In the genomic region with DNA sequence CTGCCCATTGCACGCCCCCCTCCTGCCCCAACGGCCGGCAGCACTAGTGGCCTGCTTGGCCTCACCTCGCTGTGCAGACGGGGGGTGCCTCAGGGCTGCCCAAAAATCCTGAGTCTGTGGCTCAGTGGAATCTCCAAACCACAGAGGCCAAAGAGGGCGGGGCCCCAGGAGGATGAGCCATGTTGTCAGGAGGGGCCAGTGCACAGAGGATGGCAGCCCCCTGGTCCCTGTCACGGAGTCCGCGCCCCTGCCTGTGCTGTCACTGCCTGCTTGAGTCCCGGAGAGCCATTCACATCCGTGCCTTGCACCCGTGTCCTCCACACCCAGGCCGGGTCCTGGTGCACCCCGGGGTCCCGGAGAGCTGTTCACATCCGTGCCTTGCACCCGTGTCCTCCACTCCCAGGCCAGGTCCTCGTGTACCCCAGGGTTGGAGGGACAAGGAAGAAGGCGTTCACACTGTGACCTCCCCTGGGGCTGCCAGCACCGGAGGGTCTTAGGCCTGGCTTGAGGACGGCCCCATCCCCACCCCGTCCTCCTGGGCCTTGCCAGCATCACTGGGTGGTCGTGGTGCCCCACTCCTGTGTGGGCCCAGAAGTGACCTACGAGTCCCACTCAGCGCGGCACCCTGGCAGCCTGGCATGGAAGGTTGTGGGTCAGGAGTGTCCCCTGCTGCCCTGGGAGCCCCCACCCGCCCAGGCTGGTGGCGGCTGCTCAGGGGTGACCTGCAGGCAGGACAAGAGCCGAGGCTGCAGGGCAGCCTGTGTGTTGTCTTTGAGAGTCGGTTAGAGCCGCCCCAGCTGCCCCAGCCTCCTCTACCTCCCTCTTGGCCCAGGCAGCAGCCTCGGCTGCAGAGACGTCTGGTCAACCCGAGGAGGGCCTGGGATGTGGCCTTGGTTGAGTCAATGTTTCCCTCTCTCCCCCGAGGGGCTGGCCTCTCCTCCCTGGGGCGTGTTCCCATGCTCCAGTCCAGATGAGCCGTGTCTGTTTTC, we compare ENCODE assay signal across 17 cellular contexts. TPM values are rescaled to one million over a fixed set of nuclear protein-coding genes. Genes with fewer than 3 reads are reported as not detected.
DNase-seq lines count a peak whose midpoint lies in the region; ATAC-seq and TF ChIP-seq lines count a peak whose summit lies in the region.
"Had no signal": no experiment of that assay in that cellular context is flagged by ENCODE, and none has a peak within 500 bp of the region (broad histone marks: within the 10 kb centered on the region; RNA-seq: fewer than 3 reads in every experiment).

No MANE protein-coding gene starts in this region.

- TF ChIP-seq CTCF in left ventricle myocardium inferior (IDR thresholded peaks at IDR 0.05; ENCODE audit: borderline replicate concordance) = no peak
- no peak for TF ChIP-seq CTCF in type B pancreatic cell (conservative IDR thresholded peaks at IDR 0.05)

- peaks cover 68% of the 10 kb centered on the region for H3K27me3 ChIP-seq in left ventricle myocardium inferior (ENCODE audit: low read depth)

- DNase-seq in Right ventricle myocardium inferior (ENCODE audit: missing footprints) (peak; percentile 57), left ventricle myocardium inferior (no peak), RPMI7951 (ENCODE audit: low read depth) (peak; percentile 90), islet precursor cell (peak; percentile 37), type B pancreatic cell (ENCODE audit: extremely low spot score, unreplicated experiment) (peak; percentile 69), iPS-NIHi7 (ENCODE audit: extremely low spot score) (no peak)
- DNase-seq: activated CD4-positive, alpha-beta T cell treated with anti-CD3 and anti-CD28 coated beads, Interleukin-2, amount 50 U/mL, for 1 hour; effector memory CD4-positive, alpha-beta T cell; gastrocnemius medialis; NCI-H1930; NCI-H526 treated with DMSO at 0.1 percent for 48 hours; T-helper 17 cell had no signal

- no peaks in the 10 kb centered on the region for H3K9me3 ChIP-seq in left ventricle myocardium inferior (replicated peaks)
- H3K9me3 ChIP-seq: gastrocnemius medialis had no signal

- no peaks in the 10 kb centered on the region for H3K9me3 Mint-ChIP-seq in type B pancreatic cell
- H3K9me3 Mint-ChIP-seq: brain had no signal

- peaks cover 13% of the 10 kb centered on the region for H3K27me3 Mint-ChIP-seq in type B pancreatic cell

- no peak overlapping the region for H3K4me3 ChIP-seq in left ventricle myocardium inferior
- H3K4me3 ChIP-seq: gastrocnemius medialis, smooth muscle cell had no signal

- no peak for ATAC-seq in Right ventricle myocardium inferior
- ATAC-seq in HG03280 (IDR thresholded peaks at IDR 0.05; ENCODE audit: unreplicated experiment) = no peak
- no peak for ATAC-seq in HG02571 (IDR thresholded peaks at IDR 0.05; ENCODE audit: unreplicated experiment)
- ATAC-seq: gastrocnemius medialis, T-helper 17 cell had no signal

- H3K4me1 Mint-ChIP-seq in type B pancreatic cell (ENCODE audit: unreplicated experiment) = no peaks in the 10 kb centered on the region
- H3K4me1 Mint-ChIP-seq: brain, mesothelial cell of epicardium, T-helper 17 cell had no signal

- no peak overlapping the region for H3K27ac ChIP-seq in left ventricle myocardium inferior (replicated peaks)
- H3K27ac ChIP-seq: gastrocnemius medialis had no signal

- no peaks in the 10 kb centered on the region for H3K36me3 Mint-ChIP-seq in type B pancreatic cell
- H3K36me3 Mint-ChIP-seq: brain, mesothelial cell of epicardium had no signal

- no peak overlapping the region for H3K27ac Mint-ChIP-seq in type B pancreatic cell
- H3K27ac Mint-ChIP-seq: brain, mesothelial cell of epicardium, T-helper 17 cell had no signal

- intact Hi-C loops in Right ventricle myocardium inferior (cut with DNase I) = no loop called here
- intact Hi-C loops in left ventricle myocardium inferior (cut with micrococcal nuclease) = no loop called here

- no peaks in the 10 kb centered on the region for H3K36me3 ChIP-seq in left ventricle myocardium inferior
- H3K36me3 ChIP-seq: gastrocnemius medialis had no signal

- H3K4me1 ChIP-seq in left ventricle myocardium inferior = no peaks in the 10 kb centered on the region
- H3K4me1 ChIP-seq: gastrocnemius medialis had no signal

- H3K4me3 Mint-ChIP-seq in type B pancreatic cell = no peak overlapping the region
- H3K4me3 Mint-ChIP-seq: brain, mesothelial cell of epicardium, T-helper 17 cell had no signal

RNA-seq across cellular contexts. Expression of a gene that starts 36.1 kb away (rescaled TPM):
- total RNA-seq in Right ventricle myocardium inferior (not detected), left ventricle myocardium inferior (not detected), type B pancreatic cell (ENCODE audit: low replicate concordance) (0.10 and 1.4 TPM in 2 replicates)
- not detected in 2 replicates for total RNA-seq in RPMI7951 (2014; rRNA removed; shearing (Covaris generic))
- total RNA-seq: gastrocnemius medialis, mesothelial cell of epicardium, smooth muscle cell, T-helper 17 cell had no signal

RNA-seq across cellular contexts. Expression of a gene that starts 47.0 kb away (rescaled TPM):
- total RNA-seq in Right ventricle myocardium inferior = not detected
- total RNA-seq in left ventricle myocardium inferior = 0.03 TPM
- total RNA-seq in RPMI7951 (2014; rRNA removed; shearing (Covaris generic)) = not detected in 2 replicates
- 1.5 and 2.7 TPM in 2 replicates for total RNA-seq in type B pancreatic cell (ENCODE audit: low replicate concordance)
- total RNA-seq: smooth muscle cell, T-helper 17 cell had no signal

Comparison
In these comparisons a context has a peak if more than half of its experiments do, and no peak if none do; other contexts are left out.
1. DNase-seq: peak in Right ventricle myocardium inferior (single experiment), RPMI7951 (single experiment), islet precursor cell (single experiment) and type B pancreatic cell (single experiment); none in left ventricle myocardium inferior (single experiment) and iPS-NIHi7 (single experiment).